Comparison of ENCODE assay signal across 22 cellular contexts in the genomic region with DNA sequence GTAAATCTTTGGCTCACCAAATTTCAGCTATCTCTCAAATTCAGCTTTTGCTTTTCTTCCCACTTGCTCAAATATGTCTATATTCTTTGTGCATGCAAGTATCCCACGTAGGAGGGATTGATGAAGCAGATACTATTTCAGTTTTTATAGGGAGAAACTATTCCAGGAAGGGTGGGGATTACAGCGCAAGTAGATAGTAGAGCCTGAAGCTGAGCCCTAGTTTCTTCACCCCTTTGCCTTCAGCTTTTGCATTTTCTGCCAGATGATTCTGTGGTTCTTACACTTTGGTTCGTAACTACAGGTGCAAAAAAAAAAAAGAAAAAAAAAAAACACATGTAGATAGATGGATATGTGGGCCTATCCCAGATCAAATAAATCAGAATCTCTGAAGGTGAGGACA.
"Had no signal": no experiment of that assay in that cellular context is flagged by ENCODE, and none has a peak within 500 bp of the region (broad histone marks: within the 10 kb centered on the region; RNA-seq: fewer than 3 reads in every experiment).

No MANE protein-coding gene starts in this region.

- H3K9me3 Mint-ChIP-seq: IgD-negative memory B cell had no signal

- DNase-seq: Kasumi-1, MM.1S, NCI-H1092 treated with DMSO at 0.1 percent for 48 hours, NCI-H1436, NCI-H187, NCI-H2029, NCI-H2081 treated with DMSO at 0.1 percent for 48 hours, NCI-H2171, NCI-H226, NCI-H446, NCI-H510A, NCI-H524 treated with DMSO at 0.1 percent for 48 hours, NCI-H69, NCI-H774, Right ventricle myocardium superior, RPMI8226, SK-N-SH, SW 1271 had no signal

- H3K4me3 ChIP-seq: K562 had no signal

- H3K27ac ChIP-seq: HL-60, KMS-11 had no signal

- H3K36me3 Mint-ChIP-seq: IgD-negative memory B cell had no signal

- ATAC-seq: K562 had no signal

- H3K27ac Mint-ChIP-seq: IgD-negative memory B cell had no signal

- H3K27me3 Mint-ChIP-seq: IgD-negative memory B cell had no signal

- H3K9me3 ChIP-seq: SK-N-SH had no signal
